In the genomic region with DNA sequence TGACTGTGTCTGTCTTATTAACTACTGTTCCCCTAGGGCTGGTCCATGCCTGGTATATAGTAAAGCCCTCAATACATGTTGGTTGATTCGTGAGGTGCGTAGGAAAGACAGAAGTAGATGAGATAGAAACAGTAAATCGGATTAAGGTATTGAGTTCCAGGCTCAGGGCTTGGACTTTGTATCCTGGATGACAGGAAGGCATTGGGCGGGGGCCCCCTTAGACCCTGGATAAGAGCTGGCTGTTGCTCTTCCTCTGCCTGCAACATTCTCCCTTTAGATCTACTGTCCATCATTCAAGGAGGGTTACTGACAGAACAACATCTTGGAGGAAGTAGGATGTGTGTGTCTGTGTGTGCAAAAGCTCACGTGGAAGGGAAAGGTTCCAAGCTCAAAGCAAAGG, we compare ENCODE assay signal across 1 cellular context.
TF ChIP-seq lines count a peak whose summit lies in the region.

No MANE protein-coding gene starts in this region.

TF ChIP-seq in K562, 482 proteins besides CTCF, POLR2A, EP300 and RAD21 (continued from another document):
- no peak for TF ChIP-seq PCBP1 (IDR thresholded peaks at IDR 0.05; ENCODE audit: low read depth, low read length, poor library complexity, severe bottlenecking)
- TF ChIP-seq, protein P1, sequence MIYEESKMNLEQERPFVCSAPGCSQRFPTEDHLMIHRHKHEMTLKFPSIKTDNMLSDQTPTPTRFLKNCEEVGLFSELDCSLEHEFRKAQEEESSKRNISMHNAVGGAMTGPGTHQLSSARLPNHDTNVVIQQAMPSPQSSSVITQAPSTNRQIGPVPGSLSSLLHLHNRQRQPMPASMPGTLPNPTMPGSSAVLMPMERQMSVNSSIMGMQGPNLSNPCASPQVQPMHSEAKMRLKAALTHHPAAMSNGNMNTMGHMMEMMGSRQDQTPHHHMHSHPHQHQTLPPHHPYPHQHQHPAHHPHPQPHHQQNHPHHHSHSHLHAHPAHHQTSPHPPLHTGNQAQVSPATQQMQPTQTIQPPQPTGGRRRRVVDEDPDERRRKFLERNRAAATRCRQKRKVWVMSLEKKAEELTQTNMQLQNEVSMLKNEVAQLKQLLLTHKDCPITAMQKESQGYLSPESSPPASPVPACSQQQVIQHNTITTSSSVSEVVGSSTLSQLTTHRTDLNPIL (CRISPR knock-in tag; IDR thresholded peaks at IDR 0.05): no peak
- TF ChIP-seq, protein P2, sequence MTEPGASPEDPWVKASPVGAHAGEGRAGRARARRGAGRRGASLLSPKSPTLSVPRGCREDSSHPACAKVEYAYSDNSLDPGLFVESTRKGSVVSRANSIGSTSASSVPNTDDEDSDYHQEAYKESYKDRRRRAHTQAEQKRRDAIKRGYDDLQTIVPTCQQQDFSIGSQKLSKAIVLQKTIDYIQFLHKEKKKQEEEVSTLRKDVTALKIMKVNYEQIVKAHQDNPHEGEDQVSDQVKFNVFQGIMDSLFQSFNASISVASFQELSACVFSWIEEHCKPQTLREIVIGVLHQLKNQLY (CRISPR knock-in tag; conservative IDR thresholded peaks at IDR 0.05): no peak
- no peak for TF ChIP-seq ZC3H11A (IDR thresholded peaks at IDR 0.05; ENCODE audit: low read depth, low read length)
- no peak for TF ChIP-seq ZNF12 (CRISPR knock-in tag; IDR thresholded peaks at IDR 0.05)
- TF ChIP-seq DDX20 (tag; IDR thresholded peaks at IDR 0.05; ENCODE audit: low read depth): no peak
- TF ChIP-seq NRF1 (conservative IDR thresholded peaks at IDR 0.05 in 1 of 2, IDR thresholded peaks at IDR 0.05 in 1 of 2): no peak
- no peak for TF ChIP-seq TARDBP (IDR thresholded peaks at IDR 0.05)
- no peak for TF ChIP-seq TBL1XR1 (IDR thresholded peaks at IDR 0.05; ENCODE audit: low read length in 2 of 2)
